In the genomic region with DNA sequence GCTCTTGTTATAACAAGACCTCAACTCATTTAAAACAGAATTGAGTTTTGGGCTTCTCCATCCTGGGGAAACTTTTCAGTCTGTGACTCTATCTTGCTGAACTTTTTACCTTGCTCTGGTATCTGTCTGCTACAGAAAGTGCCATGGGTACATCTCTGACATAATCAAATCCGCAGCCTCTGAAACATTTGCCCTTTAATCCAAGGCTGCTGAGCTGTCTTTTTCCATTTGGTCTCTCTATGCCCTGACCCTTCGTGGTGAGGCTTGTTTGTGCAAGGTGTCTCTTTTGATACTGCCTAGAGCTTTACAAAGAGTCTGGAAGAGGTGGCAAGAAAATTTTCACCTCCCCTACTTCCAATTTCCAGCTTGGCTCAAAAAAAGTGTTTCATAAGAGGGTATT, we compare ENCODE assay signal across 32 cellular contexts. TPM values are rescaled to one million over a fixed set of nuclear protein-coding genes. Genes with fewer than 3 reads are reported as not detected.
"Had no signal": no experiment of that assay in that cellular context is flagged by ENCODE, and none has a peak within 500 bp of the region (broad histone marks: within the 10 kb centered on the region; RNA-seq: fewer than 3 reads in every experiment).

No MANE protein-coding gene starts in this region.

- H3K27ac Mint-ChIP-seq: activated CD4-positive, alpha-beta T cell treated with anti-CD3 and anti-CD28 coated beads, Interleukin-2, amount 10 ng/mL, durations not matched to agents 24 days and 14 days; activated CD8-positive, alpha-beta T cell treated with anti-CD3 and anti-CD28 coated beads for 36 hours; activated naive CD4-positive, alpha-beta T cell treated with anti-CD3 and anti-CD28 coated beads for 36 hours; activated naive CD4-positive, alpha-beta T cell treated with anti-CD3 and anti-CD28 coated beads, Interleukin-2, amount 50 U/mL, for 72 hours; activated T-cell treated with anti-CD3 and anti-CD28 coated beads, Interleukin-2, amount 50 U/mL, for 72 hours; activated T-helper 17 cell treated with anti-CD3 and anti-CD28 coated beads, Interleukin-2, amount 50 U/mL, for 72 hours; T-helper 1 cell treated with Interleukin-12 subunit alpha and Interleukin-12 subunit beta and Interleukin-4 antibody, amounts not matched to agents 30 μg/mL and 1 μg/mL, for 36 hours; T-helper 2 cell treated with Interferon-gamma antibody and Interleukin-4, amounts not matched to agents 5 μg/mL and 100 μg/mL, for 36 hours had no signal

- DNase-seq: activated CD4-positive, alpha-beta T cell treated with anti-CD3 and anti-CD28 coated beads, Interleukin-2, amount 10 ng/mL, durations not matched to agents 24 days and 14 days; activated CD4-positive, alpha-beta T cell treated with anti-CD3 and anti-CD28 coated beads, Interleukin-2, amount 50 U/mL, for 4 hours; activated CD8-positive, alpha-beta T cell treated with anti-CD3 and anti-CD28 coated beads for 36 hours; activated gamma-delta T cell treated with Interleukin-2 at 50 U/mL for 16 hours; activated naive CD4-positive, alpha-beta T cell treated with anti-CD3 and anti-CD28 coated beads for 36 hours; activated T-cell treated with anti-CD3 and anti-CD28 coated beads, Interleukin-2, amount 50 U/mL, for 1 hour; activated T-cell treated with anti-CD3 and anti-CD28 coated beads, Interleukin-2, amount 50 U/mL, for 72 hours; amygdala; central memory CD4-positive, alpha-beta T cell; Kasumi-1; KG1; MG63; NCI-H1048; NCI-H1105 treated with DMSO at 0.1 percent for 48 hours; NCI-H1436; NCI-H1694 treated with DMSO at 0.1 percent for 48 hours; NCI-H2029; NCI-H510A; NCI-H526; NCI-H748 treated with DMSO at 0.1 percent for 48 hours; PC-9 had no signal

- H3K4me3 ChIP-seq: ascending aorta, MG63, PC-9 had no signal

- H3K27me3 ChIP-seq: ascending aorta had no signal

- H3K4me1 Mint-ChIP-seq: activated CD4-positive, alpha-beta T cell treated with anti-CD3 and anti-CD28 coated beads, Interleukin-2, amount 10 ng/mL, durations not matched to agents 24 days and 14 days; activated T-helper 17 cell treated with anti-CD3 and anti-CD28 coated beads, Interleukin-2, amount 50 U/mL, for 72 hours had no signal

- H3K36me3 ChIP-seq: ascending aorta, MG63 had no signal

- H3K36me3 Mint-ChIP-seq: activated naive CD4-positive, alpha-beta T cell treated with anti-CD3 and anti-CD28 coated beads, Interleukin-2, amount 50 U/mL, for 72 hours had no signal

- H3K9me3 Mint-ChIP-seq: activated CD4-positive, alpha-beta T cell treated with anti-CD3 and anti-CD28 coated beads, Interleukin-2, amount 10 ng/mL, durations not matched to agents 24 days and 14 days; activated CD8-positive, alpha-beta T cell treated with anti-CD3 and anti-CD28 coated beads for 36 hours; activated naive CD4-positive, alpha-beta T cell treated with anti-CD3 and anti-CD28 coated beads for 36 hours; activated naive CD4-positive, alpha-beta T cell treated with anti-CD3 and anti-CD28 coated beads, Interleukin-2, amount 50 U/mL, for 72 hours; activated T-cell treated with anti-CD3 and anti-CD28 coated beads, Interleukin-2, amount 50 U/mL, for 72 hours; activated T-helper 17 cell treated with anti-CD3 and anti-CD28 coated beads, Interleukin-2, amount 50 U/mL, for 72 hours; T-helper 1 cell treated with Interleukin-12 subunit alpha and Interleukin-12 subunit beta and Interleukin-4 antibody, amounts not matched to agents 30 μg/mL and 1 μg/mL, for 36 hours; T-helper 2 cell treated with Interferon-gamma antibody and Interleukin-4, amounts not matched to agents 5 μg/mL and 100 μg/mL, for 36 hours had no signal

- H3K9me3 ChIP-seq: ascending aorta, MG63 had no signal

- H3K27ac ChIP-seq: ascending aorta, PC-9, RWPE1 had no signal

- H3K4me3 Mint-ChIP-seq: activated CD4-positive, alpha-beta T cell treated with anti-CD3 and anti-CD28 coated beads, Interleukin-2, amount 10 ng/mL, durations not matched to agents 24 days and 14 days; activated CD8-positive, alpha-beta T cell treated with anti-CD3 and anti-CD28 coated beads for 36 hours; activated naive CD4-positive, alpha-beta T cell treated with anti-CD3 and anti-CD28 coated beads for 36 hours; activated T-cell treated with anti-CD3 and anti-CD28 coated beads, Interleukin-2, amount 50 U/mL, for 72 hours; activated T-helper 17 cell treated with anti-CD3 and anti-CD28 coated beads, Interleukin-2, amount 50 U/mL, for 72 hours; T-helper 1 cell treated with Interleukin-12 subunit alpha and Interleukin-12 subunit beta and Interleukin-4 antibody, amounts not matched to agents 30 μg/mL and 1 μg/mL, for 36 hours; T-helper 2 cell treated with Interferon-gamma antibody and Interleukin-4, amounts not matched to agents 5 μg/mL and 100 μg/mL, for 36 hours had no signal

- FAIRE-seq: RCC 7860, TTC549 had no signal

- H3K4me1 ChIP-seq: ascending aorta had no signal

- ATAC-seq: activated CD8-positive, alpha-beta T cell treated with anti-CD3 and anti-CD28 coated beads for 36 hours; activated naive CD4-positive, alpha-beta T cell treated with anti-CD3 and anti-CD28 coated beads, Interleukin-2, amount 50 U/mL, for 72 hours; activated T-cell treated with anti-CD3 and anti-CD28 coated beads, Interleukin-2, amount 50 U/mL, for 72 hours; activated T-helper 17 cell treated with anti-CD3 and anti-CD28 coated beads, Interleukin-2, amount 50 U/mL, for 72 hours; Right ventricle myocardium inferior had no signal

RNA-seq across cellular contexts. Expression of a gene that starts 11.3 kb away (rescaled TPM):
- total RNA-seq: activated CD4-positive, alpha-beta T cell treated with anti-CD3 and anti-CD28 coated beads, Interleukin-2, amount 10 ng/mL, durations not matched to agents 24 days and 14 days; activated CD8-positive, alpha-beta memory T cell treated with anti-CD3 and anti-CD28 coated beads for 36 hours; activated CD8-positive, alpha-beta T cell treated with anti-CD3 and anti-CD28 coated beads for 36 hours; activated naive CD4-positive, alpha-beta T cell treated with anti-CD3 and anti-CD28 coated beads for 36 hours; activated naive CD4-positive, alpha-beta T cell treated with anti-CD3 and anti-CD28 coated beads, Interleukin-2, amount 50 U/mL, for 72 hours; ascending aorta; OCI-LY7; PC-9 had no signal
